14 cellular contexts compared by ENCODE assay signal in genomic region chr3:47355010-47355409, GRCh38. TPM values are rescaled to one million over a fixed set of nuclear protein-coding genes. Genes with fewer than 3 reads are reported as not detected.
DNase-seq lines count a peak whose midpoint lies in the region; ATAC-seq and TF ChIP-seq lines count a peak whose summit lies in the region.
"Had no signal": no experiment of that assay in that cellular context is flagged by ENCODE, and none has a peak within 500 bp of the region (broad histone marks: within the 10 kb centered on the region; RNA-seq: fewer than 3 reads in every experiment).

No MANE protein-coding gene starts in this region.

- no peaks in the 10 kb centered on the region for H3K4me1 Mint-ChIP-seq in activated CD8-positive, alpha-beta T cell treated with anti-CD3 and anti-CD28 coated beads for 36 hours (ENCODE audit: low read depth)
- H3K4me1 Mint-ChIP-seq in activated CD8-positive, alpha-beta T cell treated with anti-CD3 and anti-CD28 coated beads, Interleukin-2, amount 10 ng/mL, durations not matched to agents 7 days and 5 days (ENCODE audit: low read depth) = no peaks in the 10 kb centered on the region
- H3K4me1 Mint-ChIP-seq in Calu3 (ENCODE audit: low read depth, unreplicated experiment) = peaks cover 3% of the 10 kb centered on the region
- H3K4me1 Mint-ChIP-seq in activated naive CD8-positive, alpha-beta T cell (ENCODE audit: low read depth) = no peaks in the 10 kb centered on the region
- H3K4me1 Mint-ChIP-seq in endothelial cell (ENCODE audit: unreplicated experiment) = no peaks in the 10 kb centered on the region
- H3K4me1 Mint-ChIP-seq: CD14-positive monocyte had no signal

- peaks cover 2% of the 10 kb centered on the region for H3K36me3 Mint-ChIP-seq in activated CD8-positive, alpha-beta T cell treated with anti-CD3 and anti-CD28 coated beads for 36 hours (ENCODE audit: low read depth)
- peaks cover 3% of the 10 kb centered on the region for H3K36me3 Mint-ChIP-seq in activated CD8-positive, alpha-beta T cell treated with anti-CD3 and anti-CD28 coated beads, Interleukin-2, amount 10 ng/mL, durations not matched to agents 7 days and 5 days (ENCODE audit: low read depth)
- H3K36me3 Mint-ChIP-seq in Calu3 (ENCODE audit: insufficient read depth, unreplicated experiment) (peaks cover 1% of the 10 kb centered on the region), endothelial cell (ENCODE audit: low read depth, unreplicated experiment) (peaks cover 21% of the 10 kb centered on the region)
- H3K36me3 Mint-ChIP-seq in activated naive CD8-positive, alpha-beta T cell = peaks cover 9% of the 10 kb centered on the region

- no peak for TF ChIP-seq CTCF in activated CD8-positive, alpha-beta T cell treated with anti-CD3 and anti-CD28 coated beads for 36 hours (IDR thresholded peaks at IDR 0.05)
- TF ChIP-seq CTCF in Calu3 (IDR thresholded peaks at IDR 0.05; ENCODE audit: unreplicated experiment) = no peak
- TF ChIP-seq CTCF in endothelial cell (IDR thresholded peaks at IDR 0.05; ENCODE audit: unreplicated experiment) = no peak

- no peak overlapping the region for H3K27ac Mint-ChIP-seq in activated CD8-positive, alpha-beta T cell treated with anti-CD3 and anti-CD28 coated beads for 36 hours
- H3K27ac Mint-ChIP-seq in activated CD8-positive, alpha-beta T cell treated with anti-CD3 and anti-CD28 coated beads, Interleukin-2, amount 10 ng/mL, durations not matched to agents 7 days and 5 days = no peak overlapping the region
- H3K27ac Mint-ChIP-seq in Calu3 (ENCODE audit: unreplicated experiment) = peak overlapping the region; percentile 19
- peak overlapping the region; percentile 29 for H3K27ac Mint-ChIP-seq in activated naive CD8-positive, alpha-beta T cell
- no peak overlapping the region for H3K27ac Mint-ChIP-seq in endothelial cell (ENCODE audit: unreplicated experiment)
- H3K27ac Mint-ChIP-seq: CD14-positive monocyte had no signal

- no peaks in the 10 kb centered on the region for H3K27me3 Mint-ChIP-seq in activated CD8-positive, alpha-beta T cell treated with anti-CD3 and anti-CD28 coated beads for 36 hours
- no peaks in the 10 kb centered on the region for H3K27me3 Mint-ChIP-seq in activated CD8-positive, alpha-beta T cell treated with anti-CD3 and anti-CD28 coated beads, Interleukin-2, amount 10 ng/mL, durations not matched to agents 7 days and 5 days (ENCODE audit: low read depth)
- H3K27me3 Mint-ChIP-seq in Calu3 (ENCODE audit: unreplicated experiment) (no peaks in the 10 kb centered on the region), endothelial cell (ENCODE audit: unreplicated experiment) (peaks cover 7% of the 10 kb centered on the region)
- H3K27me3 Mint-ChIP-seq in activated naive CD8-positive, alpha-beta T cell = no peaks in the 10 kb centered on the region
- H3K27me3 Mint-ChIP-seq: CD4-positive, alpha-beta memory T cell had no signal

- CTCF ChIA-PET in activated CD8-positive, alpha-beta T cell treated with anti-CD3 and anti-CD28 coated beads for 36 hours (lab: Charles Lee) = interaction anchor here (0.7 kb wide), 1 partner anchor 488 kb away, joined by 3 read pairs; no protein-coding TSS in a partner anchor
- CTCF ChIA-PET in activated CD8-positive, alpha-beta T cell treated with anti-CD3 and anti-CD28 coated beads, Interleukin-2, amount 10 ng/mL, durations not matched to agents 7 days and 5 days (lab: Charles Lee) = no interaction called here
- CTCF ChIA-PET in Calu3 (lab: Charles Lee) = no interaction called here

- no TSS peak for BruUV-seq in Calu3 (replicated peaks; lab: Mats Ljungman, UMichigan)

- peak; percentile 45 for ATAC-seq in activated CD8-positive, alpha-beta T cell treated with anti-CD3 and anti-CD28 coated beads for 36 hours
- no peak for ATAC-seq in activated CD8-positive, alpha-beta T cell treated with anti-CD3 and anti-CD28 coated beads, Interleukin-2, amount 10 ng/mL, durations not matched to agents 7 days and 5 days
- ATAC-seq in HG02610 (IDR thresholded peaks at IDR 0.05; ENCODE audit: unreplicated experiment) = no peak
- ATAC-seq: GM12878 had no signal

- POLR2A ChIA-PET in activated CD8-positive, alpha-beta T cell treated with anti-CD3 and anti-CD28 coated beads for 36 hours (lab: Charles Lee) = no interaction called here
- POLR2A ChIA-PET in activated CD8-positive, alpha-beta T cell treated with anti-CD3 and anti-CD28 coated beads, Interleukin-2, amount 10 ng/mL, durations not matched to agents 7 days and 5 days (lab: Charles Lee) = no interaction called here

- H3K9me3 Mint-ChIP-seq in activated CD8-positive, alpha-beta T cell treated with anti-CD3 and anti-CD28 coated beads for 36 hours = peaks cover 9% of the 10 kb centered on the region
- H3K9me3 Mint-ChIP-seq in activated CD8-positive, alpha-beta T cell treated with anti-CD3 and anti-CD28 coated beads, Interleukin-2, amount 10 ng/mL, durations not matched to agents 7 days and 5 days (ENCODE audit: insufficient read depth) = peaks cover 14% of the 10 kb centered on the region
- H3K9me3 Mint-ChIP-seq in Calu3 (ENCODE audit: low read depth, unreplicated experiment) (peaks cover 6% of the 10 kb centered on the region), endothelial cell (ENCODE audit: unreplicated experiment) (peaks cover 4% of the 10 kb centered on the region)
- peaks cover under 1% of the 10 kb centered on the region for H3K9me3 Mint-ChIP-seq in activated naive CD8-positive, alpha-beta T cell (ENCODE audit: low read depth)

- intact Hi-C loops in activated CD8-positive, alpha-beta T cell treated with anti-CD3 and anti-CD28 coated beads for 36 hours (cut with micrococcal nuclease) = no loop called here
- intact Hi-C loops in Calu3 (cut with micrococcal nuclease; ENCODE audit: unreplicated experiment) = no loop called here

- DNase-seq in activated CD8-positive, alpha-beta T cell treated with anti-CD3 and anti-CD28 coated beads for 36 hours = no peak
- DNase-seq in activated CD8-positive, alpha-beta T cell treated with anti-CD3 and anti-CD28 coated beads, Interleukin-2, amount 10 ng/mL, durations not matched to agents 7 days and 5 days = no peak
- no peak for DNase-seq in Calu3
- no peak for DNase-seq in endothelial cell (ENCODE audit: low spot score)
- no peak for DNase-seq in NCI-H1930 (lab: John Stamatoyannopoulos, UW)
- DNase-seq: CD4-positive, alpha-beta memory T cell; DMS 273 treated with DMSO at 0.1 percent for 48 hours; DMS53; DND-41; EL had no signal

- H3K4me3 Mint-ChIP-seq in activated CD8-positive, alpha-beta T cell treated with anti-CD3 and anti-CD28 coated beads for 36 hours = no peak overlapping the region
- H3K4me3 Mint-ChIP-seq in activated CD8-positive, alpha-beta T cell treated with anti-CD3 and anti-CD28 coated beads, Interleukin-2, amount 10 ng/mL, durations not matched to agents 7 days and 5 days = no peak overlapping the region
- no peak overlapping the region for H3K4me3 Mint-ChIP-seq in Calu3 (ENCODE audit: low read depth, unreplicated experiment)
- no peak overlapping the region for H3K4me3 Mint-ChIP-seq in activated naive CD8-positive, alpha-beta T cell
- H3K4me3 Mint-ChIP-seq in endothelial cell (ENCODE audit: unreplicated experiment) = peak overlapping the region; percentile 57
- H3K4me3 Mint-ChIP-seq: CD14-positive monocyte; CD4-positive, alpha-beta memory T cell had no signal

RNA-seq across cellular contexts. Expression of gene PTPN23, which starts 25.8 kb away (rescaled TPM):
- 10 to 100 TPM; 20.7 to 22.6 TPM for total RNA-seq in activated CD8-positive, alpha-beta T cell treated with anti-CD3 and anti-CD28 coated beads for 36 hours
- 10 to 100 TPM; 31.0 to 33.2 TPM for total RNA-seq in activated CD8-positive, alpha-beta T cell treated with anti-CD3 and anti-CD28 coated beads, Interleukin-2, amount 10 ng/mL, durations not matched to agents 7 days and 5 days
- total RNA-seq in Calu3 (2022) = 49.7 and 57.6 TPM in 2 replicates
- 47.8 TPM for total RNA-seq in endothelial cell (ENCODE audit: unreplicated experiment)

Comparison
In these comparisons a context has a peak if more than half of its experiments do, and no peak if none do; other contexts are left out.
1. H3K27ac Mint-ChIP-seq: peak in Calu3 (single experiment) and activated naive CD8-positive, alpha-beta T cell (single experiment); none in activated CD8-positive, alpha-beta T cell treated with anti-CD3 and anti-CD28 coated beads for 36 hours (single experiment), activated CD8-positive, alpha-beta T cell treated with anti-CD3 and anti-CD28 coated beads, Interleukin-2, amount 10 ng/mL, durations not matched to agents 7 days and 5 days (single experiment) and endothelial cell (single experiment).